19 cellular contexts compared by ENCODE assay signal in genomic region chr4:109589119-109589518, GRCh38. TPM values are rescaled to one million over a fixed set of nuclear protein-coding genes. Genes with fewer than 3 reads are reported as not detected.
DNase-seq lines count a peak whose midpoint lies in the region; ATAC-seq and TF ChIP-seq lines count a peak whose summit lies in the region.
"Had no signal": no experiment of that assay in that cellular context is flagged by ENCODE, and none has a peak within 500 bp of the region (broad histone marks: within the 10 kb centered on the region; RNA-seq: fewer than 3 reads in every experiment).

No MANE protein-coding gene starts in this region.

- peak overlapping the region; percentile 47; the same call in 1 of the 2 replicates for H3K4me2 ChIP-seq in OCI-LY7 (ENCODE audit: low read length)
- H3K4me2 ChIP-seq: SK-N-SH had no signal

- H3K79me2 ChIP-seq in OCI-LY7 (ENCODE audit: insufficient read depth, low read depth, low read length), result peaks cover 67% of the 10 kb centered on the region

- H3K4me1 Mint-ChIP-seq in stimulated activated memory B cell treated with anti-CD40 and anti-IgM and Interleukin-4, amounts not matched to agents 10 μg/mL and 1 μg/mL and 100 μg/mL, for 72 hours, result peaks cover 55% of the 10 kb centered on the region
- H3K4me1 Mint-ChIP-seq in Calu3 (ENCODE audit: low read depth, unreplicated experiment), result peaks cover 6% of the 10 kb centered on the region

- intact Hi-C loops in left cardiac atrium (cut with DNase I), result no loop called here
- intact Hi-C loops in heart right ventricle (cut with DNase I), result no loop called here
- intact Hi-C loops in OCI-LY7 (cut with micrococcal nuclease; ENCODE audit: unreplicated experiment), result no loop called here
- intact Hi-C loops in Calu3 (cut with micrococcal nuclease; ENCODE audit: unreplicated experiment), result no loop called here

- DNase-seq in left cardiac atrium (no peak), heart right ventricle (no peak), OCI-LY7 (ENCODE audit: low spot score) (peak; percentile 5), NCI-H1930 (lab: John Stamatoyannopoulos, UW) (no peak), NCI-H524 (lab: John Stamatoyannopoulos, UW) (no peak), Calu3 (no peak)
- DNase-seq: cerebellar nuclear complex; COR-L47; effector memory CD8-positive, alpha-beta T cell; hippocampal formation; left colon; NCI-H510A treated with DMSO at 0.1 percent for 48 hours; nucleus accumbens; sigmoid colon; SK-N-SH; stimulated activated CD4-positive, alpha-beta T cell treated with anti-CD3 and anti-CD28 coated beads, Interleukin-1b, Interleukin-23, amount 100 ng/mL, for 48 hours had no signal

- CTCF ChIA-PET in OCI-LY7 (lab: Charles Lee; ENCODE audit: unreplicated experiment) (no interaction called here), Calu3 (lab: Charles Lee) (interaction anchor here (0.6 kb wide), 1 partner anchor 1008 kb away, joined by 7 read pairs; no protein-coding TSS in a partner anchor)

- no peaks in the 10 kb centered on the region for H3K27me3 ChIP-seq in heart right ventricle
- H3K27me3 ChIP-seq: sigmoid colon had no signal

- no peak overlapping the region for H3K4me3 Mint-ChIP-seq in stimulated activated memory B cell treated with anti-CD40 and anti-IgM and Interleukin-4, amounts not matched to agents 10 μg/mL and 1 μg/mL and 100 μg/mL, for 72 hours
- no peak overlapping the region for H3K4me3 Mint-ChIP-seq in Calu3 (ENCODE audit: low read depth, unreplicated experiment)

- peak; percentile 23 to 49 for ATAC-seq in left cardiac atrium
- no peak for ATAC-seq in heart right ventricle
- ATAC-seq in esophagus mucosa, result peak; percentile 84
- ATAC-seq in stimulated activated memory B cell treated with anti-CD40 and anti-IgM and Interleukin-4, amounts not matched to agents 10 μg/mL and 1 μg/mL and 100 μg/mL, for 72 hours, result no peak
- ATAC-seq: effector memory CD8-positive, alpha-beta T cell; GM12878; left colon had no signal

- H3K4me1 ChIP-seq in heart right ventricle (peaks cover 0 to 19% (median 8%) of the 10 kb centered on the region in 9 donors), OCI-LY7 (ENCODE audit: insufficient read depth, low read length, poor library complexity, severe bottlenecking) (peaks cover 33% of the 10 kb centered on the region)
- H3K4me1 ChIP-seq: sigmoid colon had no signal

- H3K27ac ChIP-seq in heart right ventricle (no peak overlapping the region), OCI-LY7 (ENCODE audit: low read depth, low read length, poor library complexity, severe bottlenecking) (no peak overlapping the region)
- H3K27ac ChIP-seq: sigmoid colon had no signal

- no peaks in the 10 kb centered on the region for H3K27me3 Mint-ChIP-seq in stimulated activated memory B cell treated with anti-CD40 and anti-IgM and Interleukin-4, amounts not matched to agents 10 μg/mL and 1 μg/mL and 100 μg/mL, for 72 hours
- H3K27me3 Mint-ChIP-seq in Calu3 (ENCODE audit: unreplicated experiment), result no peaks in the 10 kb centered on the region
- H3K27me3 Mint-ChIP-seq: effector memory CD8-positive, alpha-beta T cell had no signal

- H3K36me3 ChIP-seq in heart right ventricle (no peaks in the 10 kb centered on the region), OCI-LY7 (ENCODE audit: insufficient read depth, low read length) (peaks cover 14% of the 10 kb centered on the region; the same call in 1 of the 2 replicates)
- H3K36me3 ChIP-seq: sigmoid colon had no signal

- WGBS in heart right ventricle, 2 donors, result 82 to 88% methylated on average over 2 of the region's 2 CpGs

- H3K9me3 ChIP-seq in heart right ventricle, result peaks cover 0 to 11% (median 0%) of the 10 kb centered on the region in 11 donors
- H3K9me3 ChIP-seq in OCI-LY7 (ENCODE audit: low read length), result no peaks in the 10 kb centered on the region
- H3K9me3 ChIP-seq: sigmoid colon, SK-N-SH had no signal

- no peaks in the 10 kb centered on the region for H3K9me3 Mint-ChIP-seq in stimulated activated memory B cell treated with anti-CD40 and anti-IgM and Interleukin-4, amounts not matched to agents 10 μg/mL and 1 μg/mL and 100 μg/mL, for 72 hours
- H3K9me3 Mint-ChIP-seq in Calu3 (ENCODE audit: low read depth, unreplicated experiment), result no peaks in the 10 kb centered on the region
- H3K9me3 Mint-ChIP-seq: effector memory CD8-positive, alpha-beta T cell had no signal

- peaks cover 5% of the 10 kb centered on the region for H3K36me3 Mint-ChIP-seq in stimulated activated memory B cell treated with anti-CD40 and anti-IgM and Interleukin-4, amounts not matched to agents 10 μg/mL and 1 μg/mL and 100 μg/mL, for 72 hours
- H3K36me3 Mint-ChIP-seq in Calu3 (ENCODE audit: insufficient read depth, unreplicated experiment), result no peaks in the 10 kb centered on the region

- peak overlapping the region; percentile 14 for H3K27ac Mint-ChIP-seq in stimulated activated memory B cell treated with anti-CD40 and anti-IgM and Interleukin-4, amounts not matched to agents 10 μg/mL and 1 μg/mL and 100 μg/mL, for 72 hours
- no peak overlapping the region for H3K27ac Mint-ChIP-seq in Calu3 (ENCODE audit: unreplicated experiment)

- no peaks in the 10 kb centered on the region for H3K9me2 ChIP-seq in OCI-LY7 (ENCODE audit: insufficient read depth, low read length)
- H3K9me2 ChIP-seq: SK-N-SH had no signal

- no peak overlapping the region for H3K4me3 ChIP-seq in heart right ventricle
- no peak overlapping the region for H3K4me3 ChIP-seq in OCI-LY7 (ENCODE audit: low read depth, low read length, poor library complexity, severe bottlenecking)
- H3K4me3 ChIP-seq: sigmoid colon had no signal

- peaks cover 23% of the 10 kb centered on the region for H4K20me1 ChIP-seq in OCI-LY7 (ENCODE audit: insufficient read depth, low read length)

- no peak for TF ChIP-seq CTCF in heart right ventricle (IDR thresholded peaks at IDR 0.05)
- TF ChIP-seq CTCF in OCI-LY7 (conservative IDR thresholded peaks at IDR 0.05; ENCODE audit: low read length), result no peak
- TF ChIP-seq CTCF in Calu3 (IDR thresholded peaks at IDR 0.05; ENCODE audit: unreplicated experiment), result no peak

- H2AFZ ChIP-seq in OCI-LY7 (ENCODE audit: low read length), result no peak overlapping the region

- BruUV-seq in OCI-LY7 (replicated peaks; lab: Mats Ljungman, UMichigan), result no TSS peak
- no TSS peak for BruUV-seq in Calu3 (replicated peaks; lab: Mats Ljungman, UMichigan)

- POLR2A ChIA-PET in OCI-LY7 (lab: Charles Lee), result interaction anchor here (0.6 to 2.1 kb wide), 8 partner anchors 10 to 66 kb away, joined by 3 to 11 read pairs (median 4); no protein-coding TSS in a partner anchor

RNA-seq across cellular contexts. Expression of gene MCUB, which starts 29.1 kb away (rescaled TPM):
- total RNA-seq in left cardiac atrium (10 to 100 TPM; 25.9 to 27.7 TPM), heart right ventricle (10 to 100 TPM in 1 of 10 donors, 1 to 10 TPM in 9; 1.7 to 12.6 (median 3.3) TPM), OCI-LY7 (2022) (64.4 and 67.8 TPM in 2 replicates), esophagus mucosa (20.3 TPM), Calu3 (2022) (11.8 and 14.7 TPM in 2 replicates)
- 1 to 10 TPM; 3.6 to 7.4 TPM for polyA plus RNA-seq in heart right ventricle
- 39.1 and 40.3 TPM in 2 replicates for total RNA-seq in OCI-LY7 (2014; rRNA removed; shearing (Covaris generic))

Comparison
In these comparisons a context has a peak if more than half of its experiments do, and no peak if none do; other contexts are left out.
1. ATAC-seq: peak in left cardiac atrium (2 of 2) and esophagus mucosa (single experiment); none in heart right ventricle (0 of 8) and stimulated activated memory B cell treated with anti-CD40 and anti-IgM and Interleukin-4, amounts not matched to agents 10 μg/mL and 1 μg/mL and 100 μg/mL, for 72 hours (single experiment).